27 cellular contexts compared by ENCODE assay signal in genomic region chr1:68828013-68828412, GRCh38.
"Had no signal": no experiment of that assay in that cellular context is flagged by ENCODE, and none has a peak within 500 bp of the region (broad histone marks: within the 10 kb centered on the region; RNA-seq: fewer than 3 reads in every experiment).

No MANE protein-coding gene starts in this region.

- DNase-seq: stimulated activated CD4-positive, alpha-beta T cell treated with anti-CD3 and anti-CD28 coated beads, Interleukin-2, amount 100 ng/mL, for 48 hours; stimulated activated CD4-positive, alpha-beta T cell treated with anti-CD3 and anti-CD28 coated beads, Interleukin-4, amount 100 ng/mL, for 1 hour; stimulated activated CD4-positive, alpha-beta T cell treated with anti-CD3 and anti-CD28 coated beads, Interleukin-4, amount 100 ng/mL, for 24 hours; stimulated activated CD4-positive, alpha-beta T cell treated with anti-CD3 and anti-CD28 coated beads, Interleukin-4, amount 100 ng/mL, for 4 hours; stimulated activated CD8-positive, alpha-beta memory T cell treated with anti-CD3 and anti-CD28 coated beads, Interleukin-4, amount 100 ng/mL, for 48 hours; stimulated activated naive B cell treated with anti-CD40 and anti-IgM and Interleukin-4, amounts not matched to agents 10 μg/mL and 1 μg/mL and 100 μg/mL, for 72 hours; stimulated activated naive CD4-positive, alpha-beta T cell; stimulated activated naive CD4-positive, alpha-beta T cell treated with Interleukin-2 at 50 U/mL for 16 hours; stimulated activated naive CD8-positive, alpha-beta T cell treated with anti-CD3 and anti-CD28 coated beads, Interleukin-15, amount 100 ng/mL, for 72 hours; stimulated activated naive CD8-positive, alpha-beta T cell treated with anti-CD3 and anti-CD28 coated beads, Interleukin-15, Interleukin-2, amounts not matched to agents 100 U/mL and 50 U/mL, for 24 hours; stomach; substantia nigra; testis; thyroid gland; tibial artery; transverse colon; trophoblast cell; upper lobe of left lung; upper lobe of right lung; uterus had no signal

- H3K4me1 ChIP-seq: stomach, suprapubic skin, testis, thyroid gland, tibial artery, tibial nerve, transverse colon, upper lobe of left lung, upper lobe of right lung, uterus, vagina had no signal

- H3K4me3 ChIP-seq: stomach, suprapubic skin, testis, thoracic aorta, thyroid gland, tibial artery, tibial nerve, transverse colon, upper lobe of left lung, upper lobe of right lung, uterus, vagina had no signal

- FAIRE-seq: urothelium cell line had no signal

- H3K27me3 ChIP-seq: stomach, suprapubic skin, testis, thyroid gland, tibial artery, tibial nerve, transverse colon, upper lobe of left lung, upper lobe of right lung, uterus, vagina had no signal

- H3K36me3 ChIP-seq: stomach, suprapubic skin, thoracic aorta, thyroid gland, tibial artery, tibial nerve, transverse colon, upper lobe of left lung, upper lobe of right lung, uterus, vagina had no signal

- ATAC-seq: stimulated activated effector memory CD8-positive, alpha-beta T cell treated with anti-CD3 and anti-CD28 coated beads, Interleukin-12 subunit alpha, Interleukin-12 subunit beta, amount 100 ng/mL, for 72 hours; stimulated activated memory B cell treated with anti-CD40 and anti-IgM and Interleukin-4, amounts not matched to agents 10 μg/mL and 1 μg/mL and 100 μg/mL, for 72 hours; stimulated activated naive B cell treated with anti-CD40 and anti-IgM and Interleukin-4, amounts not matched to agents 10 μg/mL and 1 μg/mL and 100 μg/mL, for 72 hours; stimulated activated naive CD8-positive, alpha-beta T cell treated with anti-CD3 and anti-CD28 coated beads, Interleukin-15, amount 100 ng/mL, for 72 hours; stimulated activated naive CD8-positive, alpha-beta T cell treated with anti-CD3 and anti-CD28 coated beads, Interleukin-15, Interleukin-2, amounts not matched to agents 100 U/mL and 50 U/mL, for 24 hours; upper lobe of right lung had no signal

- H3K9me3 ChIP-seq: testis, thyroid gland, vagina had no signal

- H3K27ac ChIP-seq: stomach, suprapubic skin, testis, thoracic aorta, thyroid gland, tibial artery, tibial nerve, transverse colon, upper lobe of left lung, upper lobe of right lung, uterus, vagina had no signal
